In genomic region chr19:11236324-11237301, GRCh38 we compare ENCODE assay signal across 20 cellular contexts. TPM values are rescaled to one million over a fixed set of nuclear protein-coding genes. Genes with fewer than 3 reads are reported as not detected.
"Had no signal": no experiment of that assay in that cellular context is flagged by ENCODE, and none has a peak within 500 bp of the region (broad histone marks: within the 10 kb centered on the region; RNA-seq: fewer than 3 reads in every experiment).

No MANE protein-coding gene starts in this region.

- H3K4me3 ChIP-seq: sigmoid colon, spleen had no signal

- DNase-seq: activated CD4-positive, alpha-beta T cell treated with anti-CD3 and anti-CD28 coated beads, Interleukin-2, amount 10 ng/mL, durations not matched to agents 24 days and 14 days; activated CD4-positive, CD25-positive, alpha-beta regulatory T cell; activated naive CD4-positive, alpha-beta T cell treated with anti-CD3 and anti-CD28 coated beads for 36 hours; activated naive CD8-positive, alpha-beta T cell treated with anti-CD3 and anti-CD28 coated beads, Interleukin-2, amount 50 U/mL, for 24 hours; aorta; cerebellar nuclear complex; effector CD8-positive, alpha-beta T cell; foreskin melanocyte; head of caudate nucleus; left cardiac atrium; mammary epithelial cell; naive thymus-derived CD8-positive, alpha-beta T cell; occipital lobe; sigmoid colon; spleen had no signal

- H3K27ac ChIP-seq: sigmoid colon, spleen had no signal

- H3K4me1 ChIP-seq: sigmoid colon had no signal

- ATAC-seq: activated naive CD8-positive, alpha-beta T cell treated with anti-CD3 and anti-CD28 coated beads, Interleukin-2, amount 50 U/mL, for 24 hours; naive thymus-derived CD8-positive, alpha-beta T cell had no signal

- H3K27me3 ChIP-seq: sigmoid colon, spleen had no signal

RNA-seq across cellular contexts. Expression of gene ANGPTL8, which starts 2.8 kb away (rescaled TPM):
- total RNA-seq: activated CD4-positive, alpha-beta T cell treated with anti-CD3 and anti-CD28 coated beads, Interleukin-2, amount 10 ng/mL, durations not matched to agents 24 days and 14 days; activated CD8-positive, alpha-beta memory T cell treated with anti-CD3 and anti-CD28 coated beads for 36 hours; activated naive CD4-positive, alpha-beta T cell treated with anti-CD3 and anti-CD28 coated beads for 36 hours; aorta; fibroblast of lung; mammary epithelial cell; naive thymus-derived CD8-positive, alpha-beta T cell; occipital lobe; progenitor cell of endocrine pancreas; sigmoid colon; spleen; temporal lobe had no signal
- polyA plus RNA-seq: fibroblast of lung; mammary epithelial cell; naive thymus-derived CD8-positive, alpha-beta T cell had no signal

RNA-seq across cellular contexts. Expression of gene DOCK6, which starts 25.7 kb away (rescaled TPM):
- polyA plus RNA-seq: naive thymus-derived CD8-positive, alpha-beta T cell had no signal

RNA-seq across cellular contexts. Expression of gene KANK2, which starts 39.3 kb away (rescaled TPM):
- polyA plus RNA-seq: naive thymus-derived CD8-positive, alpha-beta T cell had no signal

RNA-seq across cellular contexts. Expression of gene TSPAN16, which starts 59.3 kb away (rescaled TPM):
- total RNA-seq: activated CD4-positive, alpha-beta T cell treated with anti-CD3 and anti-CD28 coated beads, Interleukin-2, amount 10 ng/mL, durations not matched to agents 24 days and 14 days; activated CD8-positive, alpha-beta memory T cell treated with anti-CD3 and anti-CD28 coated beads for 36 hours; activated naive CD4-positive, alpha-beta T cell treated with anti-CD3 and anti-CD28 coated beads for 36 hours; aorta; fibroblast of lung; left cardiac atrium; mammary epithelial cell; mucosa of gallbladder; naive thymus-derived CD8-positive, alpha-beta T cell; occipital lobe; progenitor cell of endocrine pancreas; sigmoid colon; spleen; temporal lobe had no signal
- polyA plus RNA-seq: aorta; fibroblast of lung; mammary epithelial cell; naive thymus-derived CD8-positive, alpha-beta T cell; spleen had no signal
